Comparison of ENCODE assay signal across 1 cellular context in genomic region chr22:38981659-38982007, GRCh38.
TF ChIP-seq lines count a peak whose summit lies in the region.

No MANE protein-coding gene starts in this region.

TF ChIP-seq in liver, 16 proteins besides CTCF, POLR2A, EP300 and RAD21:
- no peak for TF ChIP-seq ATF3 (IDR thresholded peaks at IDR 0.05)
- TF ChIP-seq SP1 (IDR thresholded peaks at IDR 0.05), result no peak
- TF ChIP-seq JUND (IDR thresholded peaks at IDR 0.05), result no peak
- no peak for TF ChIP-seq TAF1 (conservative IDR thresholded peaks at IDR 0.05)
- no peak for TF ChIP-seq RXRA (IDR thresholded peaks at IDR 0.05)
- no peak for TF ChIP-seq HNF4A (conservative IDR thresholded peaks at IDR 0.05)
- no peak for TF ChIP-seq ZBTB33 (IDR thresholded peaks at IDR 0.05)
- TF ChIP-seq YY1 (IDR thresholded peaks at IDR 0.05), result no peak
- no peak for TF ChIP-seq MAX (IDR thresholded peaks at IDR 0.05)
- TF ChIP-seq NR2F2 (IDR thresholded peaks at IDR 0.05), result no peak
- no peak for TF ChIP-seq FOXA2 (IDR thresholded peaks at IDR 0.05)
- TF ChIP-seq HNF4G (IDR thresholded peaks at IDR 0.05), result no peak
- TF ChIP-seq GABPA (IDR thresholded peaks at IDR 0.05 in 1 of 2, conservative IDR thresholded peaks at IDR 0.05 in 1 of 2), result no peak
